In genomic region chr10:64275774-64276173, GRCh38 we compare ENCODE assay signal across 23 cellular contexts.
DNase-seq lines count a peak whose midpoint lies in the region; ATAC-seq and TF ChIP-seq lines count a peak whose summit lies in the region.
"Had no signal": no experiment of that assay in that cellular context is flagged by ENCODE, and none has a peak within 500 bp of the region (broad histone marks: within the 10 kb centered on the region; RNA-seq: fewer than 3 reads in every experiment).

No MANE protein-coding gene starts in this region.

- no peak for DNase-seq in SK-N-SH
- DNase-seq in amniotic stem cell (lab: John Stamatoyannopoulos, UW), result no peak
- DNase-seq in NCI-H187 (lab: John Stamatoyannopoulos, UW), result no peak
- DNase-seq in NCI-H2171 treated with DMSO at 0.1 percent for 48 hours (lab: John Stamatoyannopoulos, UW), result no peak
- DNase-seq: activated CD4-positive, alpha-beta T cell treated with anti-CD3 and anti-CD28 coated beads for 48 hours; activated effector memory CD4-positive, alpha-beta T cell treated with Interleukin-2 at 50 U/mL for 16 hours; adrenal gland; EL; foreskin keratinocyte; hypothalamus; islet precursor cell; lower lobe of right lung; NCI-H1105 treated with DMSO at 0.1 percent for 48 hours; NCI-H526; spleen; stimulated activated CD4-positive, alpha-beta T cell treated with anti-CD3 and anti-CD28 coated beads, Interleukin-4, amount 100 ng/mL, for 4 hours had no signal

- no peaks in the 10 kb centered on the region for H3K36me3 ChIP-seq in SK-N-SH (replicated peaks in 1 of 2; ENCODE audit: control insufficient read depth in 1 of 2, insufficient read depth in 2 of 2, low read length in 1 of 2)
- H3K36me3 ChIP-seq: adrenal gland, BLaER1, lower lobe of right lung, neutrophil, spleen had no signal

- H3K4me3 ChIP-seq in SK-N-SH (ENCODE audit: low read depth in 2 of 2, low read length in 1 of 2), result no peak overlapping the region
- H3K4me3 ChIP-seq: A549, adrenal gland, BLaER1, lower lobe of right lung, spleen had no signal

- CTCF ChIA-PET in SK-N-SH (lab: Yijun Ruan, JAX), result no interaction called here

- H2AFZ ChIP-seq in SK-N-SH (ENCODE audit: low read depth), result no peak overlapping the region

- H3K9ac ChIP-seq in SK-N-SH, result no peak overlapping the region
- H3K9ac ChIP-seq: BLaER1 had no signal

- no peak overlapping the region for H3K27ac ChIP-seq in SK-N-SH (ENCODE audit: low read depth in 2 of 2, low read length in 1 of 2)
- H3K27ac ChIP-seq: A549, adrenal gland, BLaER1, foreskin keratinocyte, lower lobe of right lung, neutrophil, spleen had no signal

- no peak for TF ChIP-seq CTCF in SK-N-SH (IDR thresholded peaks at IDR 0.05)

- no peak for TF ChIP-seq RAD21 in SK-N-SH (IDR thresholded peaks at IDR 0.05; ENCODE audit: low read length)

- TF ChIP-seq EP300 in SK-N-SH (IDR thresholded peaks at IDR 0.05; ENCODE audit: borderline replicate concordance in 1 of 2, low read depth in 1 of 2, low read length in 1 of 2), result no peak

- H3K4me1 ChIP-seq in SK-N-SH (ENCODE audit: control insufficient read depth in 1 of 2, insufficient read depth in 2 of 2, low read depth in 1 of 2, low read length in 1 of 2), result no peaks in the 10 kb centered on the region
- H3K4me1 ChIP-seq: A549, adrenal gland, BLaER1, foreskin keratinocyte, lower lobe of right lung, spleen had no signal

- POLR2A ChIA-PET in SK-N-SH (lab: Yijun Ruan, JAX), result interaction anchor here (0.6 kb wide), 1 partner anchor 34 kb away, joined by 3 read pairs; no protein-coding TSS in a partner anchor

- no peaks in the 10 kb centered on the region for H3K79me2 ChIP-seq in SK-N-SH (ENCODE audit: insufficient read depth)

- H3K27me3 ChIP-seq in SK-N-SH (ENCODE audit: insufficient read depth), result no peaks in the 10 kb centered on the region
- H3K27me3 ChIP-seq: adrenal gland, BLaER1, foreskin keratinocyte, neutrophil, spleen had no signal

- H3K9me3 ChIP-seq in SK-N-SH, result no peaks in the 10 kb centered on the region
- H3K9me3 ChIP-seq: A549, adrenal gland, BLaER1, lower lobe of right lung, neutrophil, spleen had no signal

- H4K20me1 ChIP-seq in SK-N-SH (ENCODE audit: insufficient read depth), result no peaks in the 10 kb centered on the region
- H4K20me1 ChIP-seq: BLaER1 had no signal

- H3K4me2 ChIP-seq in SK-N-SH, result no peak overlapping the region
- H3K4me2 ChIP-seq: A549, BLaER1 had no signal

- H3F3A ChIP-seq in SK-N-SH (replicated peaks; ENCODE audit: insufficient read depth), result no peaks in the 10 kb centered on the region

- WGBS in SK-N-SH (ENCODE audit: low lambda C conversion rate), result 7% methylated on average over 2 of the region's 2 CpGs

- ATAC-seq in GM18498 (IDR thresholded peaks at IDR 0.05; ENCODE audit: unreplicated experiment), result peak; percentile 75
- peak; percentile 59 for ATAC-seq in GM19328 (IDR thresholded peaks at IDR 0.05; ENCODE audit: unreplicated experiment)
- peak; percentile 73 for ATAC-seq in HG02642 (IDR thresholded peaks at IDR 0.05; ENCODE audit: poor library complexity, unreplicated experiment)
- peak; percentile 69 for ATAC-seq in HG03442 (IDR thresholded peaks at IDR 0.05; ENCODE audit: unreplicated experiment)
- ATAC-seq: A549, foreskin keratinocyte, lower lobe of right lung had no signal

- no peaks in the 10 kb centered on the region for H3K9me2 ChIP-seq in SK-N-SH

TF ChIP-seq in SK-N-SH, 30 proteins besides CTCF, POLR2A, EP300 and RAD21:
- TF ChIP-seq REST (IDR thresholded peaks at IDR 0.05; ENCODE audit: low read depth, low read length), result no peak
- no peak for TF ChIP-seq RCOR1 (IDR thresholded peaks at IDR 0.05; ENCODE audit: low read length)
- TF ChIP-seq SMC3 (IDR thresholded peaks at IDR 0.05; ENCODE audit: low read depth, low read length), result no peak
- no peak for TF ChIP-seq IRF3 (IDR thresholded peaks at IDR 0.05; ENCODE audit: low read depth, low read length)
- no peak for TF ChIP-seq EZH2phosphoT487 (IDR thresholded peaks at IDR 0.05; ENCODE audit: borderline replicate concordance, low read depth)
- no peak for TF ChIP-seq SIN3A (IDR thresholded peaks at IDR 0.05; ENCODE audit: borderline replicate concordance, low read depth, low read length)
- TF ChIP-seq GABPA (IDR thresholded peaks at IDR 0.05; ENCODE audit: low read depth), result no peak
- no peak for TF ChIP-seq MAX (IDR thresholded peaks at IDR 0.05; ENCODE audit: low read depth)
- TF ChIP-seq FOSL2 (IDR thresholded peaks at IDR 0.05; ENCODE audit: borderline replicate concordance, low read depth), result no peak
